Comparison of ENCODE assay signal across 1 cellular context in the genomic region with DNA sequence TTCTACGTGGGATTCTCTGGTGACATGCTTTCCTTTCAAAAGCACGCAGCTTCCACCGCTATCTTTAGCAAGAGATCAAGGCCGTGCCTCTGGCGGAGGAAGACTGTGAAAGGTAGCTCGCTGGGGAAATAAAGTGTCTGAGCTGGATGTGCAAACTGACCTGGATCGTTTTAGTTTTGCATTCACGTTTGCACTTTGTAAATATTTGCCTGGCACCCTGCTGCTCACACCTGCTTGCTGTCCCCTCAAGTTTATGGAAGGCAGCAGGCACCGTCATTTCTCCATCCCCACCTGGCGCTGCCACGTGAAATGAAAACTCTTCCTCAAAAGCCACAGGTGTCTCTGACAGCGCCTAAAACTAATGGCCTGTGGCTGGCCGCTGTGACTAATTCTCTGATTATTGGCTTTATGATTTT.
TF ChIP-seq lines count a peak whose summit lies in the region.

No MANE protein-coding gene starts in this region.

TF ChIP-seq in GM12878, 131 proteins besides CTCF, POLR2A, EP300 and RAD21 (continues in another document):
- TF ChIP-seq TARDBP (IDR thresholded peaks at IDR 0.05; ENCODE audit: borderline replicate concordance) (no peak), ZNF207 (IDR thresholded peaks at IDR 0.05; ENCODE audit: borderline replicate concordance) (no peak), ESRRA (IDR thresholded peaks at IDR 0.05; ENCODE audit: low read length) (no peak), CHD1 (IDR thresholded peaks at IDR 0.05; ENCODE audit: low read depth, low read length) (no peak), MXI1 (IDR thresholded peaks at IDR 0.05; ENCODE audit: low read depth, low read length) (no peak), FOXK2 (IDR thresholded peaks at IDR 0.05) (no peak), NRF1 (conservative IDR thresholded peaks at IDR 0.05; ENCODE audit: low read depth, low read length) (no peak), IRF3 (IDR thresholded peaks at IDR 0.05) (no peak), BHLHE40 (IDR thresholded peaks at IDR 0.05; ENCODE audit: borderline replicate concordance in 1 of 2, low read depth in 2 of 2, low read length in 1 of 2) (peak; percentile 84 to 85), SREBF1 (IDR thresholded peaks at IDR 0.05; ENCODE audit: low read length) (no peak), FOXM1 (IDR thresholded peaks at IDR 0.05; ENCODE audit: low read depth, low read length) (peak; percentile 74; the same call in 1 of the 2 replicates), DPF2 (IDR thresholded peaks at IDR 0.05) (peak; percentile 83), PAX8 (IDR thresholded peaks at IDR 0.05) (no peak), SMARCA5 (IDR thresholded peaks at IDR 0.05) (0 out of 2 replicates have a peak, but pooled peaks have one; percentile 65), NR2F1 (conservative IDR thresholded peaks at IDR 0.05) (peak; percentile 39; the same call in 1 of the 2 replicates), SREBF2 (IDR thresholded peaks at IDR 0.05; ENCODE audit: low read length) (no peak), EGR1 (IDR thresholded peaks at IDR 0.05; ENCODE audit: borderline replicate concordance in 1 of 2, low read depth in 2 of 2, low read length in 2 of 2) (no peak), CEBPB (IDR thresholded peaks at IDR 0.05; ENCODE audit: borderline replicate concordance in 1 of 2, low read depth in 2 of 2, low read length in 2 of 2) (no peak), KAT2A (conservative IDR thresholded peaks at IDR 0.05; ENCODE audit: control insufficient read depth, low read depth, low read length) (no peak), NBN (IDR thresholded peaks at IDR 0.05) (no peak), BRCA1 (IDR thresholded peaks at IDR 0.05; ENCODE audit: low read depth, low read length) (no peak), SMAD5 (IDR thresholded peaks at IDR 0.05; ENCODE audit: low read depth) (no peak), RB1 (IDR thresholded peaks at IDR 0.05; ENCODE audit: borderline replicate concordance) (no peak), RCOR1 (conservative IDR thresholded peaks at IDR 0.05; ENCODE audit: low read depth, low read length) (no peak), POU2F2 (IDR thresholded peaks at IDR 0.05; ENCODE audit: borderline replicate concordance, low read depth, low read length) (peak; percentile 40; the same call in 1 of the 3 replicates), ZBTB11 (CRISPR knock-in tag; IDR thresholded peaks at IDR 0.05) (no peak), RELA (IDR thresholded peaks at IDR 0.05; ENCODE audit: borderline replicate concordance, partially characterized antibody) (no peak), FOS (IDR thresholded peaks at IDR 0.05; ENCODE audit: borderline replicate concordance, extremely low read depth, insufficient read length) (no peak), NFXL1 (IDR thresholded peaks at IDR 0.05; ENCODE audit: borderline replicate concordance) (no peak), ATF3 (IDR thresholded peaks at IDR 0.05; ENCODE audit: borderline replicate concordance, extremely low read depth, low read depth, low read length) (no peak), PRDM15 (CRISPR knock-in tag; IDR thresholded peaks at IDR 0.05) (no peak), RBBP5 (conservative IDR thresholded peaks at IDR 0.05) (no peak), ZNF592 (IDR thresholded peaks at IDR 0.05) (no peak)
- TF ChIP-seq, protein P1, sequence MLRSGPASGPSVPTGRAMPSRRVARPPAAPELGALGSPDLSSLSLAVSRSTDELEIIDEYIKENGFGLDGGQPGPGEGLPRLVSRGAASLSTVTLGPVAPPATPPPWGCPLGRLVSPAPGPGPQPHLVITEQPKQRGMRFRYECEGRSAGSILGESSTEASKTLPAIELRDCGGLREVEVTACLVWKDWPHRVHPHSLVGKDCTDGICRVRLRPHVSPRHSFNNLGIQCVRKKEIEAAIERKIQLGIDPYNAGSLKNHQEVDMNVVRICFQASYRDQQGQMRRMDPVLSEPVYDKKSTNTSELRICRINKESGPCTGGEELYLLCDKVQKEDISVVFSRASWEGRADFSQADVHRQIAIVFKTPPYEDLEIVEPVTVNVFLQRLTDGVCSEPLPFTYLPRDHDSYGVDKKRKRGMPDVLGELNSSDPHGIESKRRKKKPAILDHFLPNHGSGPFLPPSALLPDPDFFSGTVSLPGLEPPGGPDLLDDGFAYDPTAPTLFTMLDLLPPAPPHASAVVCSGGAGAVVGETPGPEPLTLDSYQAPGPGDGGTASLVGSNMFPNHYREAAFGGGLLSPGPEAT (IDR thresholded peaks at IDR 0.05; ENCODE audit: low read depth), result peak; percentile 61; the same call in 1 of the 2 replicates
- TF ChIP-seq, protein P2, sequence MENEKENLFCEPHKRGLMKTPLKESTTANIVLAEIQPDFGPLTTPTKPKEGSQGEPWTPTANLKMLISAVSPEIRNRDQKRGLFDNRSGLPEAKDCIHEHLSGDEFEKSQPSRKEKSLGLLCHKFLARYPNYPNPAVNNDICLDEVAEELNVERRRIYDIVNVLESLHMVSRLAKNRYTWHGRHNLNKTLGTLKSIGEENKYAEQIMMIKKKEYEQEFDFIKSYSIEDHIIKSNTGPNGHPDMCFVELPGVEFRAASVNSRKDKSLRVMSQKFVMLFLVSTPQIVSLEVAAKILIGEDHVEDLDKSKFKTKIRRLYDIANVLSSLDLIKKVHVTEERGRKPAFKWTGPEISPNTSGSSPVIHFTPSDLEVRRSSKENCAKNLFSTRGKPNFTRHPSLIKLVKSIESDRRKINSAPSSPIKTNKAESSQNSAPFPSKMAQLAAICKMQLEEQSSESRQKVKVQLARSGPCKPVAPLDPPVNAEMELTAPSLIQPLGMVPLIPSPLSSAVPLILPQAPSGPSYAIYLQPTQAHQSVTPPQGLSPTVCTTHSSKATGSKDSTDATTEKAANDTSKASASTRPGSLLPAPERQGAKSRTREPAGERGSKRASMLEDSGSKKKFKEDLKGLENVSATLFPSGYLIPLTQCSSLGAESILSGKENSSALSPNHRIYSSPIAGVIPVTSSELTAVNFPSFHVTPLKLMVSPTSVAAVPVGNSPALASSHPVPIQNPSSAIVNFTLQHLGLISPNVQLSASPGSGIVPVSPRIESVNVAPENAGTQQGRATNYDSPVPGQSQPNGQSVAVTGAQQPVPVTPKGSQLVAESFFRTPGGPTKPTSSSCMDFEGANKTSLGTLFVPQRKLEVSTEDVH (IDR thresholded peaks at IDR 0.05; ENCODE audit: low read depth, partially characterized antibody), result no peak
- TF ChIP-seq, protein P3, sequence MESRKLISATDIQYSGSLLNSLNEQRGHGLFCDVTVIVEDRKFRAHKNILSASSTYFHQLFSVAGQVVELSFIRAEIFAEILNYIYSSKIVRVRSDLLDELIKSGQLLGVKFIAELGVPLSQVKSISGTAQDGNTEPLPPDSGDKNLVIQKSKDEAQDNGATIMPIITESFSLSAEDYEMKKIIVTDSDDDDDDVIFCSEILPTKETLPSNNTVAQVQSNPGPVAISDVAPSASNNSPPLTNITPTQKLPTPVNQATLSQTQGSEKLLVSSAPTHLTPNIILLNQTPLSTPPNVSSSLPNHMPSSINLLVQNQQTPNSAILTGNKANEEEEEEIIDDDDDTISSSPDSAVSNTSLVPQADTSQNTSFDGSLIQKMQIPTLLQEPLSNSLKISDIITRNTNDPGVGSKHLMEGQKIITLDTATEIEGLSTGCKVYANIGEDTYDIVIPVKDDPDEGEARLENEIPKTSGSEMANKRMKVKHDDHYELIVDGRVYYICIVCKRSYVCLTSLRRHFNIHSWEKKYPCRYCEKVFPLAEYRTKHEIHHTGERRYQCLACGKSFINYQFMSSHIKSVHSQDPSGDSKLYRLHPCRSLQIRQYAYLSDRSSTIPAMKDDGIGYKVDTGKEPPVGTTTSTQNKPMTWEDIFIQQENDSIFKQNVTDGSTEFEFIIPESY (IDR thresholded peaks at IDR 0.05), result no peak
- TF ChIP-seq, protein P4, sequence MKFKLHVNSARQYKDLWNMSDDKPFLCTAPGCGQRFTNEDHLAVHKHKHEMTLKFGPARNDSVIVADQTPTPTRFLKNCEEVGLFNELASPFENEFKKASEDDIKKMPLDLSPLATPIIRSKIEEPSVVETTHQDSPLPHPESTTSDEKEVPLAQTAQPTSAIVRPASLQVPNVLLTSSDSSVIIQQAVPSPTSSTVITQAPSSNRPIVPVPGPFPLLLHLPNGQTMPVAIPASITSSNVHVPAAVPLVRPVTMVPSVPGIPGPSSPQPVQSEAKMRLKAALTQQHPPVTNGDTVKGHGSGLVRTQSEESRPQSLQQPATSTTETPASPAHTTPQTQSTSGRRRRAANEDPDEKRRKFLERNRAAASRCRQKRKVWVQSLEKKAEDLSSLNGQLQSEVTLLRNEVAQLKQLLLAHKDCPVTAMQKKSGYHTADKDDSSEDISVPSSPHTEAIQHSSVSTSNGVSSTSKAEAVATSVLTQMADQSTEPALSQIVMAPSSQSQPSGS (IDR thresholded peaks at IDR 0.05; ENCODE audit: low read length), result peak; percentile 69; the same call in 1 of the 2 replicates
